In genomic region chr3:180996415-180996932, GRCh38 we compare ENCODE assay signal across 9 cellular contexts.
"Had no signal": no experiment of that assay in that cellular context is flagged by ENCODE, and none has a peak within 500 bp of the region (broad histone marks: within the 10 kb centered on the region; RNA-seq: fewer than 3 reads in every experiment).

No MANE protein-coding gene starts in this region.

- H2AFZ ChIP-seq: GM23338 had no signal

- FAIRE-seq: H1, H54, HTR-8/SVneo had no signal

- H3K4me3 ChIP-seq: GM23338 had no signal

- DNase-seq: H9, HCEC 1CT, HFFc6, IMR-90, KBM-7 had no signal

- ATAC-seq: GM23338 had no signal

- H3K4me2 ChIP-seq: GM23338 had no signal
